22 cellular contexts compared by ENCODE assay signal in genomic region chr7:37363536-37364172, GRCh38.
A peak's percentile ranks its signal among the peaks of the same experiment; 100 is the strongest.
DNase-seq lines count a peak whose midpoint lies in the region; ATAC-seq, FAIRE-seq and TF ChIP-seq lines count a peak whose summit lies in the region.
"Had no signal": no experiment of that assay in that cellular context is flagged by ENCODE, and none has a peak within 500 bp of the region (broad histone marks: within the 10 kb centered on the region; RNA-seq: fewer than 3 reads in every experiment).

No MANE protein-coding gene starts in this region.

- no peaks in the 10 kb centered on the region for H3K36me3 ChIP-seq in HepG2 (replicated peaks in 1 of 2; ENCODE audit: control insufficient read depth in 1 of 2, insufficient read depth in 2 of 2, low read length in 2 of 2)
- H3K36me3 ChIP-seq in right lobe of liver: no peaks in the 10 kb centered on the region
- no peaks in the 10 kb centered on the region for H3K36me3 ChIP-seq in effector memory CD4-positive, alpha-beta T cell (ENCODE audit: control insufficient read depth, insufficient read depth, low read length)
- H3K36me3 ChIP-seq in upper lobe of right lung: no peaks in the 10 kb centered on the region
- H3K36me3 ChIP-seq: right atrium auricular region, thyroid gland had no signal

- BruUV-seq in HepG2 (replicated peaks; lab: Mats Ljungman, UMichigan): no TSS peak

- TF ChIP-seq EP300 in HepG2 (IDR thresholded peaks at IDR 0.05; ENCODE audit: low read depth in 2 of 2, low read length in 2 of 2) (no peak), HepG2 (CRISPR knock-in tag; IDR thresholded peaks at IDR 0.05; ENCODE audit: borderline replicate concordance) (no peak)

- H3K27me3 ChIP-seq in HepG2 (ENCODE audit: control insufficient read depth in 1 of 2, insufficient read depth in 2 of 2, low read length in 2 of 2): no peaks in the 10 kb centered on the region
- no peaks in the 10 kb centered on the region for H3K27me3 ChIP-seq in right lobe of liver
- H3K27me3 ChIP-seq in effector memory CD4-positive, alpha-beta T cell (replicated peaks; ENCODE audit: control insufficient read depth, insufficient read depth, low read length, poor library complexity, severe bottlenecking): no peaks in the 10 kb centered on the region
- H3K27me3 ChIP-seq in upper lobe of right lung: no peaks in the 10 kb centered on the region
- H3K27me3 ChIP-seq: right atrium auricular region, thyroid gland had no signal

- no peaks in the 10 kb centered on the region for H3K79me2 ChIP-seq in HepG2 (ENCODE audit: insufficient read depth, low read length)

- intact Hi-C loops in HepG2 (cut with micrococcal nuclease; ENCODE audit: unreplicated experiment) (no loop called here), right lobe of liver (cut with DNase I) (no loop called here), posterior cingulate gyrus (cut with DNase I) (no loop called here), upper lobe of right lung (cut with DNase I) (no loop called here)

- TF ChIP-seq RAD21 in HepG2 (CRISPR knock-in tag; IDR thresholded peaks at IDR 0.05): no peak

- H3K4me3 ChIP-seq in HepG2 (replicated peaks in 1 of 3; ENCODE audit: insufficient read depth in 1 of 3, low read depth in 2 of 3, low read length in 3 of 3) (no peak overlapping the region), right lobe of liver (no peak overlapping the region), upper lobe of right lung (no peak overlapping the region)
- H3K4me3 ChIP-seq in effector memory CD4-positive, alpha-beta T cell (ENCODE audit: insufficient read depth, low read depth, low read length, poor library complexity, severe bottlenecking): no peak overlapping the region
- H3K4me3 ChIP-seq: right atrium auricular region, thyroid gland had no signal

- H3K27ac ChIP-seq in HepG2 (ENCODE audit: extremely low read length, insufficient read depth, low read length): no peak overlapping the region
- H3K27ac ChIP-seq in right lobe of liver: no peak overlapping the region
- peak overlapping the region; percentile 5 for H3K27ac ChIP-seq in effector memory CD4-positive, alpha-beta T cell (ENCODE audit: insufficient read depth, low read length, poor library complexity, severe bottlenecking)
- no peak overlapping the region for H3K27ac ChIP-seq in upper lobe of right lung
- H3K27ac ChIP-seq: right atrium auricular region, thyroid gland had no signal

- peaks cover 66% of the 10 kb centered on the region for H3K4me1 Mint-ChIP-seq in activated CD4-positive, alpha-beta memory T cell treated with anti-CD3 and anti-CD28 coated beads, Interleukin-2, amount 10 ng/mL, durations not matched to agents 7 days and 5 days

- H3K4me2 ChIP-seq in HepG2 (ENCODE audit: low read depth, low read length): no peak overlapping the region

- no peaks in the 10 kb centered on the region for H3K9me3 Mint-ChIP-seq in activated CD4-positive, alpha-beta memory T cell treated with anti-CD3 and anti-CD28 coated beads, Interleukin-2, amount 10 ng/mL, durations not matched to agents 7 days and 5 days
- H3K9me3 Mint-ChIP-seq: immature natural killer cell had no signal

- H3K27ac Mint-ChIP-seq in activated CD4-positive, alpha-beta memory T cell treated with anti-CD3 and anti-CD28 coated beads, Interleukin-2, amount 10 ng/mL, durations not matched to agents 7 days and 5 days: peak overlapping the region; percentile 65

- H3K4me1 ChIP-seq in HepG2 (ENCODE audit: insufficient read depth, low read length) (no peaks in the 10 kb centered on the region), right lobe of liver (peaks cover 0 to 36% (median 6%) of the 10 kb centered on the region in 4 donors), upper lobe of right lung (peaks cover 11% of the 10 kb centered on the region)
- peaks cover 27% of the 10 kb centered on the region for H3K4me1 ChIP-seq in effector memory CD4-positive, alpha-beta T cell (ENCODE audit: control insufficient read depth, insufficient read depth, low read length, poor library complexity, severe bottlenecking)
- H3K4me1 ChIP-seq: right atrium auricular region had no signal

- no peaks in the 10 kb centered on the region for H3K9me3 ChIP-seq in HepG2 (ENCODE audit: low read length)
- H3K9me3 ChIP-seq in right lobe of liver: no peaks in the 10 kb centered on the region
- H3K9me3 ChIP-seq in effector memory CD4-positive, alpha-beta T cell (ENCODE audit: control insufficient read depth, low read length): no peaks in the 10 kb centered on the region
- H3K9me3 ChIP-seq in upper lobe of right lung: no peaks in the 10 kb centered on the region
- H3K9me3 ChIP-seq: right atrium auricular region, thyroid gland had no signal

- TF ChIP-seq CTCF in HepG2 (CRISPR knock-in tag; IDR thresholded peaks at IDR 0.05): no peak
- no peak for TF ChIP-seq CTCF in right lobe of liver (IDR thresholded peaks at IDR 0.05)
- TF ChIP-seq CTCF in upper lobe of right lung (IDR thresholded peaks at IDR 0.05): no peak

- in situ Hi-C loops in HepG2 (cut with HindIII; ENCODE audit: extremely low pct_ligation_motif_present, low pct_unique_long_range_greater_than_20kb): no loop called here

- no peak for TF ChIP-seq POLR2A in HepG2 (IDR thresholded peaks at IDR 0.05; ENCODE audit: insufficient read depth in 1 of 2, low read depth in 2 of 2, low read length in 2 of 2)
- no peak for TF ChIP-seq POLR2A in right lobe of liver (IDR thresholded peaks at IDR 0.05)

- H3K9ac ChIP-seq in HepG2 (ENCODE audit: insufficient read depth, low read depth, low read length): no peak overlapping the region

- FAIRE-seq in HepG2 (lab: Jason Lieb, UNC): no peak

- peaks cover under 1% of the 10 kb centered on the region for H3K27me3 Mint-ChIP-seq in activated CD4-positive, alpha-beta memory T cell treated with anti-CD3 and anti-CD28 coated beads, Interleukin-2, amount 10 ng/mL, durations not matched to agents 7 days and 5 days

- POLR2A ChIA-PET in HepG2 (lab: Yijun Ruan, JAX): no interaction called here
- POLR2A ChIA-PET in activated CD4-positive, alpha-beta memory T cell treated with anti-CD3 and anti-CD28 coated beads, Interleukin-2, amount 10 ng/mL, durations not matched to agents 7 days and 5 days (lab: Charles Lee): interaction anchor here (0.9 to 1.3 kb wide), 3 partner anchors 13 to 85 kb away, joined by 3 to 5 read pairs (median 4); partner anchors contain the start of gene ELMO1

- no peaks in the 10 kb centered on the region for H4K20me1 ChIP-seq in HepG2 (ENCODE audit: insufficient read depth, low read length)

- CTCF ChIA-PET in HepG2 (lab: Yijun Ruan, JAX; ENCODE audit: low intra/inter-chr PET ratio, low total read pairs): no interaction called here
- CTCF ChIA-PET in activated CD4-positive, alpha-beta memory T cell treated with anti-CD3 and anti-CD28 coated beads, Interleukin-2, amount 10 ng/mL, durations not matched to agents 7 days and 5 days (lab: Charles Lee): interaction anchor here (1.2 to 2.7 kb wide), 3 partner anchors 10 to 86 kb away, joined by 4 to 10 read pairs (median 6); partner anchors contain the start of gene ELMO1

- ATAC-seq in HepG2 (no peak), right lobe of liver (no peak), HG02884 (IDR thresholded peaks at IDR 0.05; ENCODE audit: unreplicated experiment) (no peak), HG03460 (IDR thresholded peaks at IDR 0.05; ENCODE audit: unreplicated experiment) (no peak), upper lobe of right lung (no peak)
- ATAC-seq: SK-N-SH treated with all-trans-retinoic acid at 6 μM for 48 hours had no signal

- WGBS in HepG2 (ENCODE audit: low lambda C conversion rate): 31% methylated on average over 3 of the region's 3 CpGs
- 100% methylated on average over 3 of the region's 3 CpGs for WGBS in right lobe of liver (ENCODE audit: insufficient coverage, low coverage, low lambda C conversion rate, missing lambda C conversion rate)

- DNase-seq in HepG2 (ENCODE audit: low spot score) (no peak), right lobe of liver (no peak), posterior cingulate gyrus (no peak), upper lobe of right lung (no peak)
- no peak for DNase-seq in activated CD4-positive, alpha-beta memory T cell treated with anti-CD3 and anti-CD28 coated beads, Interleukin-2, amount 10 ng/mL, durations not matched to agents 7 days and 5 days
- DNase-seq in effector memory CD4-positive, alpha-beta T cell: no peak
- DNase-seq: activated CD4-positive, alpha-beta T cell treated with anti-CD3 and anti-CD28 coated beads, Interleukin-2, amount 50 U/mL, for 4 hours; anterior cingulate cortex; caudate nucleus; DND-41; effector CD4-positive, alpha-beta T cell; head of caudate nucleus; immature natural killer cell; NCI-H1105; NCI-H2081; NCI-H446 treated with DMSO at 0.1 percent for 48 hours; RPMI8226; thyroid gland had no signal

- H3K4me3 Mint-ChIP-seq in activated CD4-positive, alpha-beta memory T cell treated with anti-CD3 and anti-CD28 coated beads, Interleukin-2, amount 10 ng/mL, durations not matched to agents 7 days and 5 days: peak overlapping the region; percentile 4

- no peak overlapping the region for H2AFZ ChIP-seq in HepG2 (ENCODE audit: low read length)

- H3K36me3 Mint-ChIP-seq in activated CD4-positive, alpha-beta memory T cell treated with anti-CD3 and anti-CD28 coated beads, Interleukin-2, amount 10 ng/mL, durations not matched to agents 7 days and 5 days (ENCODE audit: low read depth): peaks cover 20% of the 10 kb centered on the region

TF ChIP-seq in HepG2, 621 proteins besides CTCF, POLR2A, EP300 and RAD21:
- TF ChIP-seq GABPB1 (CRISPR knock-in tag; IDR thresholded peaks at IDR 0.05) (no peak), RAD51 (IDR thresholded peaks at IDR 0.05; ENCODE audit: borderline replicate concordance) (peak; percentile 78)
